In the genomic region with DNA sequence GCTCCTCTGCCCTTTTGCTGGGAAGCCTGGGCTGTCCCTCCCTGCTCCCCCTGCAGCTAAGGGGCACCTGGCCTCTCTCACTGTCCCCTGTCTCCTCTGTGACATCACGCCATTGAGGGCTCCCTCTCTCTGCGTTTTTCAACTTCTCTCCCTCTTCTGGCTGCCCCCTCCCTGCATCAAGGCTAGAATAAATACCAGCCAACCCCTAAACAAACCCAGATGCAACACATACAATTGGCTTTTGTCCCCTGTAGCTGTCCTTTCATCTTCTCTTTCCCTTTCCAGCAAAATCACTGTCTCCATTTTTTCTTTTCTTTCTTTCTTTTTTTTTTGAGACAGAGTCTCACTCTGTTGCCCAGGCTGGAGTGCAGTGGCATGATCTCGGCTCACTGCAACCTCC, we compare ENCODE assay signal across 21 cellular contexts. TPM values are rescaled to one million over a fixed set of nuclear protein-coding genes. Genes with fewer than 3 reads are reported as not detected.
DNase-seq lines count a peak whose midpoint lies in the region; ATAC-seq and TF ChIP-seq lines count a peak whose summit lies in the region.
"Had no signal": no experiment of that assay in that cellular context is flagged by ENCODE, and none has a peak within 500 bp of the region (broad histone marks: within the 10 kb centered on the region; RNA-seq: fewer than 3 reads in every experiment).

No MANE protein-coding gene starts in this region.

- DNase-seq in breast epithelium (ENCODE audit: low spot score in 2 of 2) (no peak), mammary epithelial cell (no peak), endodermal cell (no peak), neuronal stem cell (ENCODE audit: low spot score) (no peak), type B pancreatic cell (ENCODE audit: extremely low spot score, unreplicated experiment) (no peak), NCI-H1105 (lab: John Stamatoyannopoulos, UW) (no peak)
- DNase-seq in activated CD4-positive, alpha-beta T cell treated with anti-CD3 and anti-CD28 coated beads for 36 hours, result no peak
- DNase-seq: activated CD4-positive, alpha-beta T cell treated with anti-CD3 and anti-CD28 coated beads for 48 hours; activated effector memory CD4-positive, alpha-beta T cell treated with anti-CD3 and anti-CD28 coated beads, Interleukin-2, amount 50 U/mL, for 16 hours; aorta; foreskin fibroblast; KG1; NCI-H748 treated with DMSO at 0.1 percent for 48 hours; stimulated activated CD4-positive, alpha-beta T cell treated with anti-CD3 and anti-CD28 coated beads, Interleukin-4, amount 100 ng/mL, for 24 hours had no signal

- no peaks in the 10 kb centered on the region for H3K36me3 ChIP-seq in breast epithelium
- no peaks in the 10 kb centered on the region for H3K36me3 ChIP-seq in mammary epithelial cell (ENCODE audit: insufficient read depth, low read length)
- H3K36me3 ChIP-seq in endodermal cell (ENCODE audit: control insufficient read depth, insufficient read depth, low read length), result peaks cover 5% of the 10 kb centered on the region
- H3K36me3 ChIP-seq in neuronal stem cell (replicated peaks in 1 of 2; ENCODE audit: control insufficient read depth in 2 of 2, insufficient read depth in 2 of 2, low read length in 2 of 2), result peaks cover 2 to 5% of the 10 kb centered on the region in 2 donors

- no peak overlapping the region for H4K8ac ChIP-seq in neuronal stem cell (ENCODE audit: low read depth, low read length)

- no peak overlapping the region for H3K4me2 ChIP-seq in mammary epithelial cell (ENCODE audit: insufficient read depth, low read depth, low read length)
- no peak overlapping the region for H3K4me2 ChIP-seq in neuronal stem cell (ENCODE audit: insufficient read depth, low read length, poor library complexity, severe bottlenecking)
- H3K4me2 ChIP-seq: A549; BLaER1 treated with 17β-estradiol and CSF1 and Interleukin-3, amounts not matched to agents 10 nM and 100 nM had no signal

- BruUV-seq in mammary epithelial cell (replicated peaks; lab: Mats Ljungman, UMichigan), result no TSS peak

- intact Hi-C loops in breast epithelium (cut with DNase I; ENCODE audit: low total_unique reads) (no loop called here), mammary epithelial cell (cut with micrococcal nuclease) (no loop called here)
- intact Hi-C loops in activated CD4-positive, alpha-beta T cell treated with anti-CD3 and anti-CD28 coated beads for 36 hours (cut with DNase I, micrococcal nuclease), result no loop called here

- H3K23ac ChIP-seq in neuronal stem cell (ENCODE audit: low read depth, low read length, poor library complexity), result no peak overlapping the region

- TF ChIP-seq CTCF in breast epithelium (IDR thresholded peaks at IDR 0.05) (no peak), mammary epithelial cell (conservative IDR thresholded peaks at IDR 0.05 in 1 of 2, IDR thresholded peaks at IDR 0.05 in 1 of 2; ENCODE audit: extremely low read depth in 1 of 2, insufficient read depth in 1 of 2, low read depth in 1 of 2, low read length in 2 of 2) (no peak), endodermal cell (conservative IDR thresholded peaks at IDR 0.05) (no peak), type B pancreatic cell (conservative IDR thresholded peaks at IDR 0.05) (no peak)

- CTCF ChIA-PET in mammary epithelial cell (lab: Charles Lee; ENCODE audit: low non-redundant PET), result no interaction called here
- CTCF ChIA-PET in activated CD4-positive, alpha-beta T cell treated with anti-CD3 and anti-CD28 coated beads for 36 hours (lab: Charles Lee), result interaction anchor here (0.6 to 3.2 kb wide), 4 partner anchors 21 to 386 kb away, joined by 3 to 50 read pairs (median 4); partner anchors contain the start of genes ATF4, RPL3 and RPS19BP1

- H2BK5ac ChIP-seq in neuronal stem cell (ENCODE audit: low read length), result no peak overlapping the region

- H4K91ac ChIP-seq in neuronal stem cell (ENCODE audit: low read depth, low read length, poor library complexity), result no peak overlapping the region

- in situ Hi-C loops in mammary epithelial cell (cut with MboI; ENCODE audit: low sequenced_read_pairs in 2 of 2), result no loop called here

- H3K4me1 ChIP-seq in breast epithelium (peaks cover 8 to 16% of the 10 kb centered on the region in 2 donors), mammary epithelial cell (ENCODE audit: insufficient read depth, low read length) (peaks cover 10% of the 10 kb centered on the region), endodermal cell (ENCODE audit: control insufficient read depth, insufficient read depth, low read length) (peaks cover 21% of the 10 kb centered on the region), neuronal stem cell (ENCODE audit: control insufficient read depth in 2 of 2, insufficient read depth in 1 of 2, low read depth in 1 of 2, low read length in 2 of 2) (peaks cover 16 to 20% of the 10 kb centered on the region in 2 donors)

- H3K9me3 ChIP-seq in breast epithelium (no peaks in the 10 kb centered on the region), mammary epithelial cell (replicated peaks; ENCODE audit: insufficient read depth, low read length) (no peaks in the 10 kb centered on the region), endodermal cell (ENCODE audit: control insufficient read depth, low read length) (no peaks in the 10 kb centered on the region), neuronal stem cell (replicated peaks in 1 of 2; ENCODE audit: control insufficient read depth in 2 of 2, insufficient read depth in 1 of 2, low read depth in 1 of 2, low read length in 2 of 2) (no peaks in the 10 kb centered on the region)
- H3K9me3 ChIP-seq: A549; BLaER1 treated with 17β-estradiol and CSF1 and Interleukin-3, amounts not matched to agents 10 nM and 100 nM; pancreas had no signal

- H3K18ac ChIP-seq in neuronal stem cell (ENCODE audit: low read length), result peak overlapping the region; percentile 85

- H3K14ac ChIP-seq in neuronal stem cell (ENCODE audit: low read length), result no peak overlapping the region

- H2AK5ac ChIP-seq in neuronal stem cell (ENCODE audit: low read depth, low read length), result no peak overlapping the region

- no peak for ATAC-seq in activated CD4-positive, alpha-beta T cell treated with anti-CD3 and anti-CD28 coated beads for 36 hours
- ATAC-seq in GM21825 (IDR thresholded peaks at IDR 0.05; ENCODE audit: unreplicated experiment), result no peak
- ATAC-seq: A549, left cardiac atrium, Panc1, pancreas, SK-N-SH treated with all-trans-retinoic acid at 6 μM for 48 hours had no signal

- H3K27me3 ChIP-seq in breast epithelium, result no peaks in the 10 kb centered on the region
- no peaks in the 10 kb centered on the region for H3K27me3 ChIP-seq in mammary epithelial cell (ENCODE audit: insufficient read depth, low read length)
- H3K27me3 ChIP-seq in endodermal cell (ENCODE audit: control insufficient read depth, insufficient read depth, low read length, poor library complexity, severe bottlenecking), result no peaks in the 10 kb centered on the region
- no peaks in the 10 kb centered on the region for H3K27me3 ChIP-seq in neuronal stem cell (ENCODE audit: control insufficient read depth in 3 of 3, insufficient read depth in 3 of 3, low read depth in 1 of 3, low read length in 3 of 3)
- H3K27me3 ChIP-seq: BLaER1 treated with 17β-estradiol and CSF1 and Interleukin-3, amounts not matched to agents 10 nM and 100 nM; pancreas had no signal

- H4K20me1 ChIP-seq in mammary epithelial cell (ENCODE audit: insufficient read depth, low read length), result no peaks in the 10 kb centered on the region

- POLR2A ChIA-PET in activated CD4-positive, alpha-beta T cell treated with anti-CD3 and anti-CD28 coated beads for 36 hours (lab: Charles Lee), result interaction anchor here (0.9 kb wide), 1 partner anchor 21 kb away, joined by 3 read pairs; the partner anchor contains the start of gene ATF4

- H3K4me1 Mint-ChIP-seq in endodermal cell (peaks cover 24% of the 10 kb centered on the region), type B pancreatic cell (ENCODE audit: unreplicated experiment) (peaks cover 39% of the 10 kb centered on the region)
- peaks cover 22% of the 10 kb centered on the region for H3K4me1 Mint-ChIP-seq in activated CD4-positive, alpha-beta T cell treated with anti-CD3 and anti-CD28 coated beads for 36 hours

- H3K27ac ChIP-seq in breast epithelium (peak overlapping the region; percentile 44 to 60), mammary epithelial cell (ENCODE audit: insufficient read depth, low read depth, low read length) (no peak overlapping the region), endodermal cell (ENCODE audit: low read depth, low read length) (no peak overlapping the region), neuronal stem cell (replicated peaks; ENCODE audit: low read length) (no peak overlapping the region)
- H3K27ac ChIP-seq: A549; BLaER1 treated with 17β-estradiol and CSF1 and Interleukin-3, amounts not matched to agents 10 nM and 100 nM; pancreas had no signal

- H3K4me3 Mint-ChIP-seq in endodermal cell, result peak overlapping the region; percentile 20
- H3K4me3 Mint-ChIP-seq in type B pancreatic cell, result peak overlapping the region; percentile 32
- H3K4me3 Mint-ChIP-seq in activated CD4-positive, alpha-beta T cell treated with anti-CD3 and anti-CD28 coated beads for 36 hours, result no peak overlapping the region

- no peak overlapping the region for H3K27ac Mint-ChIP-seq in endodermal cell
- H3K27ac Mint-ChIP-seq in type B pancreatic cell, result peak overlapping the region; percentile 44
- H3K27ac Mint-ChIP-seq in activated CD4-positive, alpha-beta T cell treated with anti-CD3 and anti-CD28 coated beads for 36 hours, result no peak overlapping the region

- H2BK12ac ChIP-seq in neuronal stem cell (ENCODE audit: low read length), result no peak overlapping the region

- H3K79me1 ChIP-seq in neuronal stem cell (ENCODE audit: low read depth, low read length), result peaks cover 6% of the 10 kb centered on the region

- H2BK120ac ChIP-seq in neuronal stem cell (ENCODE audit: low read depth, low read length), result no peak overlapping the region

- H2AFZ ChIP-seq in mammary epithelial cell (ENCODE audit: low read depth, low read length) (no peak overlapping the region), neuronal stem cell (ENCODE audit: low read length) (peak overlapping the region; percentile 69)

- dilution Hi-C loops in mammary epithelial cell (cut with HindIII; ENCODE audit: low sequenced_read_pairs), result no loop called here

- TF ChIP-seq POLR2A in breast epithelium (IDR thresholded peaks at IDR 0.05), result no peak

- H2BK15ac ChIP-seq in neuronal stem cell (ENCODE audit: low read length), result no peak overlapping the region

- no peak overlapping the region for H3K4ac ChIP-seq in neuronal stem cell (ENCODE audit: low read length)

- H3K36me3 Mint-ChIP-seq in endodermal cell (ENCODE audit: low read depth) (peaks cover 5% of the 10 kb centered on the region), type B pancreatic cell (no peaks in the 10 kb centered on the region)
- peaks cover 10% of the 10 kb centered on the region for H3K36me3 Mint-ChIP-seq in activated CD4-positive, alpha-beta T cell treated with anti-CD3 and anti-CD28 coated beads for 36 hours (ENCODE audit: low read depth)

- WGBS in mammary epithelial cell (ENCODE audit: low coverage, missing lambda C conversion rate), result 92% methylated on average over 3 of the region's 3 CpGs
- WGBS in endodermal cell (ENCODE audit: insufficient coverage in 1 of 2, insufficient read length in 1 of 2), 2 experiments, result 37 to 51% methylated on average over 2 to 3 of the region's 3 CpGs
- WGBS in neuronal stem cell (ENCODE audit: extremely low coverage in 2 of 2, insufficient read length in 2 of 2, insufficient replicate concordance in 1 of 2), 2 donors, result no CpG with 5 or more reads among the region's 3 CpGs

- H3K9me3 Mint-ChIP-seq in endodermal cell, result no peaks in the 10 kb centered on the region
- H3K9me3 Mint-ChIP-seq in type B pancreatic cell, result no peaks in the 10 kb centered on the region
- H3K9me3 Mint-ChIP-seq in activated CD4-positive, alpha-beta T cell treated with anti-CD3 and anti-CD28 coated beads for 36 hours (ENCODE audit: low read depth), result no peaks in the 10 kb centered on the region

- no peak overlapping the region for H3K9ac ChIP-seq in mammary epithelial cell (ENCODE audit: insufficient read depth, low read length)
- no peak overlapping the region for H3K9ac ChIP-seq in endodermal cell (ENCODE audit: extremely low read depth, low read length, poor library complexity, severe bottlenecking)
- H3K9ac ChIP-seq in neuronal stem cell (ENCODE audit: low read depth, low read length, poor library complexity), result no peak overlapping the region
- H3K9ac ChIP-seq: BLaER1 treated with 17β-estradiol and CSF1 and Interleukin-3, amounts not matched to agents 10 nM and 100 nM had no signal

- peaks cover 18% of the 10 kb centered on the region for H3K79me2 ChIP-seq in mammary epithelial cell (ENCODE audit: insufficient read depth, low read length)

- no peak overlapping the region for H3K4me3 ChIP-seq in breast epithelium
- H3K4me3 ChIP-seq in mammary epithelial cell (replicated peaks in 1 of 3; ENCODE audit: insufficient read depth in 1 of 3, low read depth in 2 of 3, low read length in 3 of 3), result no peak overlapping the region
- H3K4me3 ChIP-seq in endodermal cell (ENCODE audit: low read length), result no peak overlapping the region
- H3K4me3 ChIP-seq in neuronal stem cell (ENCODE audit: low read length in 2 of 2), result no peak overlapping the region
- H3K4me3 ChIP-seq: A549; BLaER1 treated with 17β-estradiol and CSF1 and Interleukin-3, amounts not matched to agents 10 nM and 100 nM; pancreas had no signal

- peaks cover 35% of the 10 kb centered on the region for H3K27me3 Mint-ChIP-seq in endodermal cell (ENCODE audit: insufficient read depth)
- no peaks in the 10 kb centered on the region for H3K27me3 Mint-ChIP-seq in type B pancreatic cell
- H3K27me3 Mint-ChIP-seq in activated CD4-positive, alpha-beta T cell treated with anti-CD3 and anti-CD28 coated beads for 36 hours, result no peaks in the 10 kb centered on the region

RNA-seq across cellular contexts. Expression of gene MIEF1, which starts 3.3 kb away (rescaled TPM):
- 10 to 100 TPM; 19.7 to 24.3 (median 22.9) TPM for total RNA-seq in breast epithelium
- total RNA-seq in mammary epithelial cell, result 10 to 100 TPM; 36.8 to 36.9 TPM
- polyA plus RNA-seq in mammary epithelial cell, result 25.6 TPM
- 40.2 TPM for polyA minus RNA-seq in mammary epithelial cell
- 10 to 100 TPM; 36.0 to 43.3 TPM for total RNA-seq in endodermal cell
- 28.1 TPM for polyA plus RNA-seq in endodermal cell (2013, experiment 1 of 2)
- polyA plus RNA-seq in endodermal cell (2013, experiment 2 of 2), result 26.6 TPM
- 27.3 TPM for polyA plus RNA-seq in neuronal stem cell (2013, experiment 1 of 2)
- polyA plus RNA-seq in neuronal stem cell (2013, experiment 2 of 2), result 27.0 TPM
- 35.0 and 35.5 TPM in 2 replicates for total RNA-seq in type B pancreatic cell (ENCODE audit: low replicate concordance)
- 10 to 100 TPM; 43.2 to 44.9 TPM for total RNA-seq in activated CD4-positive, alpha-beta T cell treated with anti-CD3 and anti-CD28 coated beads for 36 hours

RNA-seq across cellular contexts. Expression of gene ATF4, which starts 21.6 kb away (rescaled TPM):
- total RNA-seq in breast epithelium (100 to 1,000 TPM; 339 to 403 (median 347) TPM), mammary epithelial cell (100 to 1,000 TPM; 598 to 653 TPM), endodermal cell (100 to 1,000 TPM; 335 to 341 TPM), type B pancreatic cell (ENCODE audit: low replicate concordance) (315 and 398 TPM in 2 replicates)
- polyA plus RNA-seq in mammary epithelial cell, result 904 TPM
- 327 TPM for polyA minus RNA-seq in mammary epithelial cell
- 370 TPM for polyA plus RNA-seq in endodermal cell (2013, experiment 1 of 2)
- polyA plus RNA-seq in endodermal cell (2013, experiment 2 of 2), result 330 TPM
- polyA plus RNA-seq in neuronal stem cell (2013, experiment 1 of 2), result 261 TPM
- 254 TPM for polyA plus RNA-seq in neuronal stem cell (2013, experiment 2 of 2)
- total RNA-seq in activated CD4-positive, alpha-beta T cell treated with anti-CD3 and anti-CD28 coated beads for 36 hours, result 100 to 1,000 TPM; 580 to 680 TPM

RNA-seq across cellular contexts. Expression of gene RPS19BP1, which starts 33.7 kb away (rescaled TPM):
- total RNA-seq in breast epithelium, result 100 to 1,000 TPM; 112 to 177 (median 159) TPM
- total RNA-seq in mammary epithelial cell, result 10 to 100 TPM; 35.7 to 81.3 TPM
- polyA plus RNA-seq in mammary epithelial cell, result 89.0 TPM
- 12.5 TPM for polyA minus RNA-seq in mammary epithelial cell
- total RNA-seq in endodermal cell, result 10 to 100 TPM; 65.5 to 70.3 TPM
- 66.1 TPM for polyA plus RNA-seq in endodermal cell (2013, experiment 1 of 2)
- 59.9 TPM for polyA plus RNA-seq in endodermal cell (2013, experiment 2 of 2)
- 48.7 TPM for polyA plus RNA-seq in neuronal stem cell (2013, experiment 1 of 2)
- polyA plus RNA-seq in neuronal stem cell (2013, experiment 2 of 2), result 48.2 TPM
- 52.3 and 59.1 TPM in 2 replicates for total RNA-seq in type B pancreatic cell (ENCODE audit: low replicate concordance)
- 10 to 100 TPM; 42.8 to 68.8 TPM for total RNA-seq in activated CD4-positive, alpha-beta T cell treated with anti-CD3 and anti-CD28 coated beads for 36 hours

RNA-seq across cellular contexts. Expression of gene MGAT3, which starts 42.0 kb away (rescaled TPM):
- total RNA-seq in breast epithelium, result 1 to 10 TPM; 1.9 to 9.4 (median 3.9) TPM
- under 1 TPM in 1 of 2 donors, not detected in 1; under 0.01 TPM for total RNA-seq in mammary epithelial cell
- not detected for polyA plus RNA-seq in mammary epithelial cell
- not detected for polyA minus RNA-seq in mammary epithelial cell
- total RNA-seq in endodermal cell, result 10 to 100 TPM in 1 of 2 donors, 1 to 10 TPM in 1; 9.0 to 16.7 TPM
- polyA plus RNA-seq in endodermal cell (2013, experiment 1 of 2), result 14.9 TPM
- 12.0 TPM for polyA plus RNA-seq in endodermal cell (2013, experiment 2 of 2)
- 13.5 TPM for polyA plus RNA-seq in neuronal stem cell (2013, experiment 1 of 2)
- 13.6 TPM for polyA plus RNA-seq in neuronal stem cell (2013, experiment 2 of 2)
- 47.0 and 115 TPM in 2 replicates for total RNA-seq in type B pancreatic cell (ENCODE audit: low replicate concordance)
- total RNA-seq in activated CD4-positive, alpha-beta T cell treated with anti-CD3 and anti-CD28 coated beads for 36 hours, result under 1 TPM; 0.18 to 0.23 TPM

Comparison
In these comparisons a context has a peak if more than half of its experiments do, and no peak if none do; other contexts are left out.
1. H3K27ac ChIP-seq: peak in breast epithelium (2 of 2); none in mammary epithelial cell (single experiment), endodermal cell (single experiment) and neuronal stem cell (single experiment).